In the genomic region with DNA sequence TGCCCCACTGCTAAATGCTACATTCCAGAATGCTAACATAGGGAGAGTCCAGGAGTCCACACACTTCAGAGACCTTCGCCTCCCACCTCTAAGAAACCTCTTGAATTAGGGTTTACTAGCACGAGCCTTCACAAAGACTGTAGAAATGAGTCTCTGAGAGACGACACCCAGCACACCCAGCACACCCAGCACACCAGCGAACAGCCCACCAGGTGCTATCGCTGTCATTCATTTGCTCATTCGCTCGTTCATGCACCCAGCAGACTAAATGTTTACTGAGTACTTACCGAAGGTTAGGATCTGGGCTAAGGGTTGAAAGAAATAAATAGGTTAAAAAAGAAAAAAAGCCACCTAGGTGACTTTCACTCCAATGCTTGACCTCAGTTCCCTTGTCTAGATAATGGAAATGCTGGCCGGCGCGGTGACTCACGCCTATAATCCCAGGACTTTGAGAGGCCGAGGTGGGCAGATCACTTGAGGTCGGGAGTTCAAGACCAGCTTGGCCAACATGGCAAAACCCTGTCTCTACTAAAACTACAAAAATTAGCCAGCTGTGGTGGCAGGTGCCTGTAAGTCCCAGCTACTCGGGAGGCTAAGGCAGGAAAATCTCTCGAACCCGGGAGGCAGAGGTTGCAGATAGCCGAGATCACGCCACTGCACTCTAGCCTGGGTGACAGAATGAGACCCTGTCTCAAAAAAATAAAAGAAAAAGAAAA, we compare ENCODE assay signal across 1 cellular context.
TF ChIP-seq lines count a peak whose summit lies in the region.

No MANE protein-coding gene starts in this region.

TF ChIP-seq in HepG2, 621 proteins besides CTCF, POLR2A, EP300 and RAD21 (continued from another document and continues in another):
- TF ChIP-seq, protein P1, sequence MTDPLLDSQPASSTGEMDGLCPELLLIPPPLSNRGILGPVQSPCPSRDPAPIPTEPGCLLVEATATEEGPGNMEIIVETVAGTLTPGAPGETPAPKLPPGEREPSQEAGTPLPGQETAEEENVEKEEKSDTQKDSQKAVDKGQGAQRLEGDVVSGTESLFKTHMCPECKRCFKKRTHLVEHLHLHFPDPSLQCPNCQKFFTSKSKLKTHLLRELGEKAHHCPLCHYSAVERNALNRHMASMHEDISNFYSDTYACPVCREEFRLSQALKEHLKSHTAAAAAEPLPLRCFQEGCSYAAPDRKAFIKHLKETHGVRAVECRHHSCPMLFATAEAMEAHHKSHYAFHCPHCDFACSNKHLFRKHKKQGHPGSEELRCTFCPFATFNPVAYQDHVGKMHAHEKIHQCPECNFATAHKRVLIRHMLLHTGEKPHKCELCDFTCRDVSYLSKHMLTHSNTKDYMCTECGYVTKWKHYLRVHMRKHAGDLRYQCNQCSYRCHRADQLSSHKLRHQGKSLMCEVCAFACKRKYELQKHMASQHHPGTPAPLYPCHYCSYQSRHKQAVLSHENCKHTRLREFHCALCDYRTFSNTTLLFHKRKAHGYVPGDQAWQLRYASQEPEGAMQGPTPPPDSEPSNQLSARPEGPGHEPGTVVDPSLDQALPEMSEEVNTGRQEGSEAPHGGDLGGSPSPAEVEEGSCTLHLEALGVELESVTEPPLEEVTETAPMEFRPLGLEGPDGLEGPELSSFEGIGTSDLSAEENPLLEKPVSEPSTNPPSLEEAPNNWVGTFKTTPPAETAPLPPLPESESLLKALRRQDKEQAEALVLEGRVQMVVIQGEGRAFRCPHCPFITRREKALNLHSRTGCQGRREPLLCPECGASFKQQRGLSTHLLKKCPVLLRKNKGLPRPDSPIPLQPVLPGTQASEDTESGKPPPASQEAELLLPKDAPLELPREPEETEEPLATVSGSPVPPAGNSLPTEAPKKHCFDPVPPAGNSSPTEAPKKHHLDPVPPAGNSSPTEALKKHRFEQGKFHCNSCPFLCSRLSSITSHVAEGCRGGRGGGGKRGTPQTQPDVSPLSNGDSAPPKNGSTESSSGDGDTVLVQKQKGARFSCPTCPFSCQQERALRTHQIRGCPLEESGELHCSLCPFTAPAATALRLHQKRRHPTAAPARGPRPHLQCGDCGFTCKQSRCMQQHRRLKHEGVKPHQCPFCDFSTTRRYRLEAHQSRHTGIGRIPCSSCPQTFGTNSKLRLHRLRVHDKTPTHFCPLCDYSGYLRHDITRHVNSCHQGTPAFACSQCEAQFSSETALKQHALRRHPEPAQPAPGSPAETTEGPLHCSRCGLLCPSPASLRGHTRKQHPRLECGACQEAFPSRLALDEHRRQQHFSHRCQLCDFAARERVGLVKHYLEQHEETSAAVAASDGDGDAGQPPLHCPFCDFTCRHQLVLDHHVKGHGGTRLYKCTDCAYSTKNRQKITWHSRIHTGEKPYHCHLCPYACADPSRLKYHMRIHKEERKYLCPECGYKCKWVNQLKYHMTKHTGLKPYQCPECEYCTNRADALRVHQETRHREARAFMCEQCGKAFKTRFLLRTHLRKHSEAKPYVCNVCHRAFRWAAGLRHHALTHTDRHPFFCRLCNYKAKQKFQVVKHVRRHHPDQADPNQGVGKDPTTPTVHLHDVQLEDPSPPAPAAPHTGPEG (CRISPR knock-in tag; IDR thresholded peaks at IDR 0.05): 0 out of 2 replicates have a peak, but pooled peaks have one; percentile 41
- TF ChIP-seq ZNF205 (CRISPR knock-in tag; IDR thresholded peaks at IDR 0.05) (no peak; the same call in 1 of the 2 replicates), TBX2 (CRISPR knock-in tag; IDR thresholded peaks at IDR 0.05; ENCODE audit: borderline replicate concordance) (peak; percentile 80), REPIN1 (CRISPR knock-in tag; IDR thresholded peaks at IDR 0.05; ENCODE audit: borderline replicate concordance, low read depth) (no peak), SRSF1 (optimal IDR thresholded peaks at IDR 0.05; ENCODE audit: low read depth, low read length) (no peak), RBFOX2 (IDR thresholded peaks at IDR 0.05; ENCODE audit: low read depth, low read length) (no peak), ZFX (CRISPR knock-in tag; IDR thresholded peaks at IDR 0.05; ENCODE audit: low read depth) (0 out of 2 replicates have a peak, but pooled peaks have one; percentile 21), HDAC6 (IDR thresholded peaks at IDR 0.05; ENCODE audit: low read depth, low read length) (no peak), ZNF468 (CRISPR knock-in tag; IDR thresholded peaks at IDR 0.05) (no peak), MAFK (conservative IDR thresholded peaks at IDR 0.05 in 1 of 2, IDR thresholded peaks at IDR 0.05 in 1 of 2; ENCODE audit: low read length in 2 of 2) (no peak), SAP130 (CRISPR knock-in tag; IDR thresholded peaks at IDR 0.05; ENCODE audit: low read depth) (no peak), SNAI1 (CRISPR knock-in tag; IDR thresholded peaks at IDR 0.05; ENCODE audit: borderline replicate concordance) (no peak)
- TF ChIP-seq, protein P2, sequence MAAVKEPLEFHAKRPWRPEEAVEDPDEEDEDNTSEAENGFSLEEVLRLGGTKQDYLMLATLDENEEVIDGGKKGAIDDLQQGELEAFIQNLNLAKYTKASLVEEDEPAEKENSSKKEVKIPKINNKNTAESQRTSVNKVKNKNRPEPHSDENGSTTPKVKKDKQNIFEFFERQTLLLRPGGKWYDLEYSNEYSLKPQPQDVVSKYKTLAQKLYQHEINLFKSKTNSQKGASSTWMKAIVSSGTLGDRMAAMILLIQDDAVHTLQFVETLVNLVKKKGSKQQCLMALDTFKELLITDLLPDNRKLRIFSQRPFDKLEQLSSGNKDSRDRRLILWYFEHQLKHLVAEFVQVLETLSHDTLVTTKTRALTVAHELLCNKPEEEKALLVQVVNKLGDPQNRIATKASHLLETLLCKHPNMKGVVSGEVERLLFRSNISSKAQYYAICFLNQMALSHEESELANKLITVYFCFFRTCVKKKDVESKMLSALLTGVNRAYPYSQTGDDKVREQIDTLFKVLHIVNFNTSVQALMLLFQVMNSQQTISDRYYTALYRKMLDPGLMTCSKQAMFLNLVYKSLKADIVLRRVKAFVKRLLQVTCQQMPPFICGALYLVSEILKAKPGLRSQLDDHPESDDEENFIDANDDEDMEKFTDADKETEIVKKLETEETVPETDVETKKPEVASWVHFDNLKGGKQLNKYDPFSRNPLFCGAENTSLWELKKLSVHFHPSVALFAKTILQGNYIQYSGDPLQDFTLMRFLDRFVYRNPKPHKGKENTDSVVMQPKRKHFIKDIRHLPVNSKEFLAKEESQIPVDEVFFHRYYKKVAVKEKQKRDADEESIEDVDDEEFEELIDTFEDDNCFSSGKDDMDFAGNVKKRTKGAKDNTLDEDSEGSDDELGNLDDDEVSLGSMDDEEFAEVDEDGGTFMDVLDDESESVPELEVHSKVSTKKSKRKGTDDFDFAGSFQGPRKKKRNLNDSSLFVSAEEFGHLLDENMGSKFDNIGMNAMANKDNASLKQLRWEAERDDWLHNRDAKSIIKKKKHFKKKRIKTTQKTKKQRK (IDR thresholded peaks at IDR 0.05; ENCODE audit: low read length): no peak
- TF ChIP-seq, protein P3, sequence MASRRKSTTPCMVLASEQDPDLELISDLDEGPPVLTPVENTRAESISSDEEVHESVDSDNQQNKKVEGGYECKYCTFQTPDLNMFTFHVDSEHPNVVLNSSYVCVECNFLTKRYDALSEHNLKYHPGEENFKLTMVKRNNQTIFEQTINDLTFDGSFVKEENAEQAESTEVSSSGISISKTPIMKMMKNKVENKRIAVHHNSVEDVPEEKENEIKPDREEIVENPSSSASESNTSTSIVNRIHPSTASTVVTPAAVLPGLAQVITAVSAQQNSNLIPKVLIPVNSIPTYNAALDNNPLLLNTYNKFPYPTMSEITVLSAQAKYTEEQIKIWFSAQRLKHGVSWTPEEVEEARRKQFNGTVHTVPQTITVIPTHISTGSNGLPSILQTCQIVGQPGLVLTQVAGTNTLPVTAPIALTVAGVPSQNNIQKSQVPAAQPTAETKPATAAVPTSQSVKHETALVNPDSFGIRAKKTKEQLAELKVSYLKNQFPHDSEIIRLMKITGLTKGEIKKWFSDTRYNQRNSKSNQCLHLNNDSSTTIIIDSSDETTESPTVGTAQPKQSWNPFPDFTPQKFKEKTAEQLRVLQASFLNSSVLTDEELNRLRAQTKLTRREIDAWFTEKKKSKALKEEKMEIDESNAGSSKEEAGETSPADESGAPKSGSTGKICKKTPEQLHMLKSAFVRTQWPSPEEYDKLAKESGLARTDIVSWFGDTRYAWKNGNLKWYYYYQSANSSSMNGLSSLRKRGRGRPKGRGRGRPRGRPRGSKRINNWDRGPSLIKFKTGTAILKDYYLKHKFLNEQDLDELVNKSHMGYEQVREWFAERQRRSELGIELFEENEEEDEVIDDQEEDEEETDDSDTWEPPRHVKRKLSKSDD (CRISPR knock-in tag; IDR thresholded peaks at IDR 0.05; ENCODE audit: low read depth): no peak
- TF ChIP-seq, protein P4, sequence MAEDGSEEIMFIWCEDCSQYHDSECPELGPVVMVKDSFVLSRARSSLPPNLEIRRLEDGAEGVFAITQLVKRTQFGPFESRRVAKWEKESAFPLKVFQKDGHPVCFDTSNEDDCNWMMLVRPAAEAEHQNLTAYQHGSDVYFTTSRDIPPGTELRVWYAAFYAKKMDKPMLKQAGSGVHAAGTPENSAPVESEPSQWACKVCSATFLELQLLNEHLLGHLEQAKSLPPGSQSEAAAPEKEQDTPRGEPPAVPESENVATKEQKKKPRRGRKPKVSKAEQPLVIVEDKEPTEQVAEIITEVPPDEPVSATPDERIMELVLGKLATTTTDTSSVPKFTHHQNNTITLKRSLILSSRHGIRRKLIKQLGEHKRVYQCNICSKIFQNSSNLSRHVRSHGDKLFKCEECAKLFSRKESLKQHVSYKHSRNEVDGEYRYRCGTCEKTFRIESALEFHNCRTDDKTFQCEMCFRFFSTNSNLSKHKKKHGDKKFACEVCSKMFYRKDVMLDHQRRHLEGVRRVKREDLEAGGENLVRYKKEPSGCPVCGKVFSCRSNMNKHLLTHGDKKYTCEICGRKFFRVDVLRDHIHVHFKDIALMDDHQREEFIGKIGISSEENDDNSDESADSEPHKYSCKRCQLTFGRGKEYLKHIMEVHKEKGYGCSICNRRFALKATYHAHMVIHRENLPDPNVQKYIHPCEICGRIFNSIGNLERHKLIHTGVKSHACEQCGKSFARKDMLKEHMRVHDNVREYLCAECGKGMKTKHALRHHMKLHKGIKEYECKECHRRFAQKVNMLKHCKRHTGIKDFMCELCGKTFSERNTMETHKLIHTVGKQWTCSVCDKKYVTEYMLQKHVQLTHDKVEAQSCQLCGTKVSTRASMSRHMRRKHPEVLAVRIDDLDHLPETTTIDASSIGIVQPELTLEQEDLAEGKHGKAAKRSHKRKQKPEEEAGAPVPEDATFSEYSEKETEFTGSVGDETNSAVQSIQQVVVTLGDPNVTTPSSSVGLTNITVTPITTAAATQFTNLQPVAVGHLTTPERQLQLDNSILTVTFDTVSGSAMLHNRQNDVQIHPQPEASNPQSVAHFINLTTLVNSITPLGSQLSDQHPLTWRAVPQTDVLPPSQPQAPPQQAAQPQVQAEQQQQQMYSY (CRISPR knock-in tag; IDR thresholded peaks at IDR 0.05): no peak
- TF ChIP-seq, protein P5, sequence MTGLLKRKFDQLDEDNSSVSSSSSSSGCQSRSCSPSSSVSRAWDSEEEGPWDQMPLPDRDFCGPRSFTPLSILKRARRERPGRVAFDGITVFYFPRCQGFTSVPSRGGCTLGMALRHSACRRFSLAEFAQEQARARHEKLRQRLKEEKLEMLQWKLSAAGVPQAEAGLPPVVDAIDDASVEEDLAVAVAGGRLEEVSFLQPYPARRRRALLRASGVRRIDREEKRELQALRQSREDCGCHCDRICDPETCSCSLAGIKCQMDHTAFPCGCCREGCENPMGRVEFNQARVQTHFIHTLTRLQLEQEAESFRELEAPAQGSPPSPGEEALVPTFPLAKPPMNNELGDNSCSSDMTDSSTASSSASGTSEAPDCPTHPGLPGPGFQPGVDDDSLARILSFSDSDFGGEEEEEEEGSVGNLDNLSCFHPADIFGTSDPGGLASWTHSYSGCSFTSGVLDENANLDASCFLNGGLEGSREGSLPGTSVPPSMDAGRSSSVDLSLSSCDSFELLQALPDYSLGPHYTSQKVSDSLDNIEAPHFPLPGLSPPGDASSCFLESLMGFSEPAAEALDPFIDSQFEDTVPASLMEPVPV (CRISPR knock-in tag; IDR thresholded peaks at IDR 0.05): no peak
- TF ChIP-seq, protein P6, sequence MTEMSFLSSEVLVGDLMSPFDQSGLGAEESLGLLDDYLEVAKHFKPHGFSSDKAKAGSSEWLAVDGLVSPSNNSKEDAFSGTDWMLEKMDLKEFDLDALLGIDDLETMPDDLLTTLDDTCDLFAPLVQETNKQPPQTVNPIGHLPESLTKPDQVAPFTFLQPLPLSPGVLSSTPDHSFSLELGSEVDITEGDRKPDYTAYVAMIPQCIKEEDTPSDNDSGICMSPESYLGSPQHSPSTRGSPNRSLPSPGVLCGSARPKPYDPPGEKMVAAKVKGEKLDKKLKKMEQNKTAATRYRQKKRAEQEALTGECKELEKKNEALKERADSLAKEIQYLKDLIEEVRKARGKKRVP (CRISPR knock-in tag; IDR thresholded peaks at IDR 0.05): no peak
- TF ChIP-seq, protein P7, sequence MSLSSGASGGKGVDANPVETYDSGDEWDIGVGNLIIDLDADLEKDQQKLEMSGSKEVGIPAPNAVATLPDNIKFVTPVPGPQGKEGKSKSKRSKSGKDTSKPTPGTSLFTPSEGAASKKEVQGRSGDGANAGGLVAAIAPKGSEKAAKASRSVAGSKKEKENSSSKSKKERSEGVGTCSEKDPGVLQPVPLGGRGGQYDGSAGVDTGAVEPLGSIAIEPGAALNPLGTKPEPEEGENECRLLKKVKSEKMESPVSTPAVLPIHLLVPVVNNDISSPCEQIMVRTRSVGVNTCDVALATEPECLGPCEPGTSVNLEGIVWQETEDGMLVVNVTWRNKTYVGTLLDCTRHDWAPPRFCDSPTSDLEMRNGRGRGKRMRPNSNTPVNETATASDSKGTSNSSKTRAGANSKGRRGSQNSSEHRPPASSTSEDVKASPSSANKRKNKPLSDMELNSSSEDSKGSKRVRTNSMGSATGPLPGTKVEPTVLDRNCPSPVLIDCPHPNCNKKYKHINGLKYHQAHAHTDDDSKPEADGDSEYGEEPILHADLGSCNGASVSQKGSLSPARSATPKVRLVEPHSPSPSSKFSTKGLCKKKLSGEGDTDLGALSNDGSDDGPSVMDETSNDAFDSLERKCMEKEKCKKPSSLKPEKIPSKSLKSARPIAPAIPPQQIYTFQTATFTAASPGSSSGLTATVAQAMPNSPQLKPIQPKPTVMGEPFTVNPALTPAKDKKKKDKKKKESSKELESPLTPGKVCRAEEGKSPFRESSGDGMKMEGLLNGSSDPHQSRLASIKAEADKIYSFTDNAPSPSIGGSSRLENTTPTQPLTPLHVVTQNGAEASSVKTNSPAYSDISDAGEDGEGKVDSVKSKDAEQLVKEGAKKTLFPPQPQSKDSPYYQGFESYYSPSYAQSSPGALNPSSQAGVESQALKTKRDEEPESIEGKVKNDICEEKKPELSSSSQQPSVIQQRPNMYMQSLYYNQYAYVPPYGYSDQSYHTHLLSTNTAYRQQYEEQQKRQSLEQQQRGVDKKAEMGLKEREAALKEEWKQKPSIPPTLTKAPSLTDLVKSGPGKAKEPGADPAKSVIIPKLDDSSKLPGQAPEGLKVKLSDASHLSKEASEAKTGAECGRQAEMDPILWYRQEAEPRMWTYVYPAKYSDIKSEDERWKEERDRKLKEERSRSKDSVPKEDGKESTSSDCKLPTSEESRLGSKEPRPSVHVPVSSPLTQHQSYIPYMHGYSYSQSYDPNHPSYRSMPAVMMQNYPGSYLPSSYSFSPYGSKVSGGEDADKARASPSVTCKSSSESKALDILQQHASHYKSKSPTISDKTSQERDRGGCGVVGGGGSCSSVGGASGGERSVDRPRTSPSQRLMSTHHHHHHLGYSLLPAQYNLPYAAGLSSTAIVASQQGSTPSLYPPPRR (CRISPR knock-in tag; IDR thresholded peaks at IDR 0.05; ENCODE audit: borderline replicate concordance): peak; percentile 73
- TF ChIP-seq, protein P8, sequence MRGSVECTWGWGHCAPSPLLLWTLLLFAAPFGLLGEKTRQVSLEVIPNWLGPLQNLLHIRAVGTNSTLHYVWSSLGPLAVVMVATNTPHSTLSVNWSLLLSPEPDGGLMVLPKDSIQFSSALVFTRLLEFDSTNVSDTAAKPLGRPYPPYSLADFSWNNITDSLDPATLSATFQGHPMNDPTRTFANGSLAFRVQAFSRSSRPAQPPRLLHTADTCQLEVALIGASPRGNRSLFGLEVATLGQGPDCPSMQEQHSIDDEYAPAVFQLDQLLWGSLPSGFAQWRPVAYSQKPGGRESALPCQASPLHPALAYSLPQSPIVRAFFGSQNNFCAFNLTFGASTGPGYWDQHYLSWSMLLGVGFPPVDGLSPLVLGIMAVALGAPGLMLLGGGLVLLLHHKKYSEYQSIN (CRISPR knock-in tag; IDR thresholded peaks at IDR 0.05; ENCODE audit: borderline replicate concordance): no peak
